In the genomic region with DNA sequence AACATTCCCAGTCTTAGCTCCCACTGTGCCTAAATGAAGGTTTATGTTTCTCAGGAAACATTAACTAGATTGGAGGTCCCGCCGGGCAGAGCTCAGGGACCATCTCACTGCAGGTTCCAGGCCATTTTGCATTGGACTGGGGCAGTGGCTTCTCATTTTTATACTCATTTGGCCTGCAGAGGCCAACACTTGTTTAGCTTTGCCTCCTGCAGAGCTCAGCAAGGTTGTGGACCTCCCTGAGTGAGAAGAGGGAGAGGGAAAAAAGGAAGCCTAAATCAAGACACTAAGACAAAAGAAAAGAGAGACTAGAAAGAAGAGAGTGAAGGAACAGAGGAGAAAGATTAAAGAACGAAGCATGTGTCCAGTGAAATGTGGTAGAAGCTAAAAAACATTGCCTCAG, we compare ENCODE assay signal across 17 cellular contexts.
"Had no signal": no experiment of that assay in that cellular context is flagged by ENCODE, and none has a peak within 500 bp of the region (broad histone marks: within the 10 kb centered on the region; RNA-seq: fewer than 3 reads in every experiment).

No MANE protein-coding gene starts in this region.

- H3K27ac ChIP-seq: neutrophil, pancreas, right lobe of liver, tibial nerve, upper lobe of left lung had no signal

- DNase-seq: cortex of kidney; effector memory CD8-positive, alpha-beta T cell; erythroblast; midbrain; naive thymus-derived CD8-positive, alpha-beta T cell; nephron progenitor cell; pancreas; right lobe of liver; small intestine; stimulated activated CD4-positive, alpha-beta T cell treated with anti-CD3 and anti-CD28 coated beads, Interleukin-15, amount 100 ng/mL, for 24 hours; stimulated activated CD4-positive, alpha-beta T cell treated with anti-CD3 and anti-CD28 coated beads, Interleukin-2, amount 100 ng/mL, for 48 hours; stimulated activated naive B cell treated with anti-CD40 and anti-IgM and Interleukin-4, amounts not matched to agents 10 μg/mL and 1 μg/mL and 100 μg/mL, for 72 hours; upper lobe of left lung had no signal

- H3K36me3 ChIP-seq: neutrophil, pancreas, right lobe of liver, thoracic aorta, tibial nerve, upper lobe of left lung had no signal

- H3K27me3 ChIP-seq: neutrophil, pancreas, right lobe of liver, tibial nerve, upper lobe of left lung had no signal

- H3K4me1 ChIP-seq: pancreas, right lobe of liver had no signal

- H3K9me3 ChIP-seq: neutrophil, pancreas, right lobe of liver, thoracic aorta, tibial nerve, upper lobe of left lung had no signal

- ATAC-seq: effector memory CD8-positive, alpha-beta T cell; naive thymus-derived CD8-positive, alpha-beta T cell; right lobe of liver; stimulated activated naive B cell treated with anti-CD40 and anti-IgM and Interleukin-4, amounts not matched to agents 10 μg/mL and 1 μg/mL and 100 μg/mL, for 72 hours had no signal

- H3K4me3 ChIP-seq: lung, pancreas, right lobe of liver, thoracic aorta, tibial nerve, upper lobe of left lung had no signal
